In genomic region chr9:110130791-110131416, GRCh38 we compare ENCODE assay signal across 15 cellular contexts.
DNase-seq lines count a peak whose midpoint lies in the region; ATAC-seq and TF ChIP-seq lines count a peak whose summit lies in the region.
"Had no signal": no experiment of that assay in that cellular context is flagged by ENCODE, and none has a peak within 500 bp of the region (broad histone marks: within the 10 kb centered on the region; RNA-seq: fewer than 3 reads in every experiment).

No MANE protein-coding gene starts in this region.

- no peaks in the 10 kb centered on the region for H3K9me3 Mint-ChIP-seq in GM23338

- H3K36me3 ChIP-seq in GM23338 (ENCODE audit: insufficient read depth) (no peaks in the 10 kb centered on the region), Peyer's patch (no peaks in the 10 kb centered on the region), hepatocyte (replicated peaks; ENCODE audit: insufficient read depth, low read depth) (no peaks in the 10 kb centered on the region), sigmoid colon (no peaks in the 10 kb centered on the region)
- H3K36me3 ChIP-seq: upper lobe of right lung had no signal

- DNase-seq in GM23338 (ENCODE audit: low spot score) = peak; percentile 66
- DNase-seq in Peyer's patch = no peak
- no peak for DNase-seq in hepatocyte (ENCODE audit: low spot score)
- no peak for DNase-seq in sigmoid colon
- no peak for DNase-seq in stimulated activated CD4-positive, alpha-beta T cell treated with anti-CD3 and anti-CD28 coated beads, Interleukin-4, amount 100 ng/mL, for 1 hour
- no peak for DNase-seq in NCI-H524 treated with DMSO at 0.1 percent for 48 hours (lab: John Stamatoyannopoulos, UW)
- no peak for DNase-seq in NCI-H1694 treated with DMSO at 0.1 percent for 48 hours (lab: John Stamatoyannopoulos, UW)
- DNase-seq: amniotic stem cell; DMS 273 treated with DMSO at 0.1 percent for 48 hours; erythroblast; GM23248; NCI-H1105; stimulated activated CD4-positive, alpha-beta T cell treated with anti-CD3 and anti-CD28 coated beads, Interleukin-1b, Interleukin-23, amount 100 ng/mL, for 48 hours; upper lobe of right lung had no signal

- 0 out of 2 replicates have a peak overlapping the region, but pooled peaks have one; percentile 9 for H3K4me3 ChIP-seq in GM23338
- no peak overlapping the region for H3K4me3 ChIP-seq in Peyer's patch
- no peak overlapping the region for H3K4me3 ChIP-seq in hepatocyte
- no peak overlapping the region for H3K4me3 ChIP-seq in sigmoid colon
- H3K4me3 ChIP-seq: GM23248, upper lobe of right lung had no signal

- H4K20me1 ChIP-seq in GM23338 (replicated peaks; ENCODE audit: insufficient read depth) (no peaks in the 10 kb centered on the region), hepatocyte (ENCODE audit: insufficient read depth, poor library complexity, severe bottlenecking) (peaks cover 2% of the 10 kb centered on the region)

- H2AFZ ChIP-seq in GM23338 (no peak overlapping the region), hepatocyte (no peak overlapping the region)
- H2AFZ ChIP-seq: GM23248 had no signal

- intact Hi-C loops in sigmoid colon (cut with DNase I) = no loop called here

- H3K27me3 ChIP-seq in GM23338 (ENCODE audit: insufficient read depth) = no peaks in the 10 kb centered on the region
- H3K27me3 ChIP-seq in Peyer's patch = no peaks in the 10 kb centered on the region
- H3K27me3 ChIP-seq in hepatocyte = no peaks in the 10 kb centered on the region
- no peaks in the 10 kb centered on the region for H3K27me3 ChIP-seq in sigmoid colon
- H3K27me3 ChIP-seq: upper lobe of right lung had no signal

- H3K27me3 Mint-ChIP-seq in GM23338 (ENCODE audit: insufficient read depth, low read depth, poor library complexity) = peaks cover 5% of the 10 kb centered on the region

- peak overlapping the region; percentile 91 for H3K27ac ChIP-seq in GM23338 (ENCODE audit: low read depth)
- peak overlapping the region in 3 of 4 donors; percentile 12 to 83 (median 76) for H3K27ac ChIP-seq in Peyer's patch
- H3K27ac ChIP-seq in hepatocyte = peak overlapping the region; percentile 95
- H3K27ac ChIP-seq in sigmoid colon = peak overlapping the region in 3 of 4 donors; percentile 90 to 91 (median 91)
- H3K27ac ChIP-seq: GM23248, upper lobe of right lung had no signal

- 66% methylated on average over 6 of the region's 6 CpGs for WGBS in hepatocyte (ENCODE audit: low lambda C conversion rate, missing lambda C conversion rate)
- 90 to 94% methylated on average over 6 of the region's 6 CpGs for WGBS in sigmoid colon, 2 donors

- TF ChIP-seq CTCF in GM23338 (conservative IDR thresholded peaks at IDR 0.05; ENCODE audit: low read depth in 2 of 2) = no peak
- no peak for TF ChIP-seq CTCF in Peyer's patch (IDR thresholded peaks at IDR 0.05)
- TF ChIP-seq CTCF in hepatocyte (IDR thresholded peaks at IDR 0.05; ENCODE audit: poor library complexity) = no peak
- TF ChIP-seq CTCF in sigmoid colon (IDR thresholded peaks at IDR 0.05) = no peak

- TF ChIP-seq POLR2A in Peyer's patch (IDR thresholded peaks at IDR 0.05) = no peak
- no peak for TF ChIP-seq POLR2A in sigmoid colon (IDR thresholded peaks at IDR 0.05)

- H3K36me3 Mint-ChIP-seq in GM23338 (ENCODE audit: low read depth) = peaks cover 7% of the 10 kb centered on the region

- H3K9me2 ChIP-seq in GM23338 (ENCODE audit: insufficient read depth) = no peaks in the 10 kb centered on the region
- no peaks in the 10 kb centered on the region for H3K9me2 ChIP-seq in hepatocyte (replicated peaks; ENCODE audit: insufficient read depth)

- H3K4me2 ChIP-seq in GM23338 = peak overlapping the region; percentile 36
- peak overlapping the region; percentile 71 for H3K4me2 ChIP-seq in hepatocyte

- peak overlapping the region; percentile 75 for H3K27ac Mint-ChIP-seq in GM23338

- H3K4me3 Mint-ChIP-seq in GM23338 = peak overlapping the region; percentile 32; the same call in 2 of the 3 replicates

- H3K79me2 ChIP-seq in GM23338 (replicated peaks; ENCODE audit: insufficient read depth) = peaks cover 44% of the 10 kb centered on the region
- peaks cover 87% of the 10 kb centered on the region for H3K79me2 ChIP-seq in hepatocyte

- H3K4me1 ChIP-seq in GM23338 (ENCODE audit: insufficient read depth) = peaks cover 55% of the 10 kb centered on the region
- peaks cover 0 to 28% (median 0%) of the 10 kb centered on the region in 4 donors for H3K4me1 ChIP-seq in Peyer's patch
- peaks cover 54% of the 10 kb centered on the region for H3K4me1 ChIP-seq in hepatocyte (ENCODE audit: insufficient read depth)
- peaks cover 0 to 91% (median 69%) of the 10 kb centered on the region in 4 donors for H3K4me1 ChIP-seq in sigmoid colon

- no peaks in the 10 kb centered on the region for H3F3A ChIP-seq in GM23338 (replicated peaks; ENCODE audit: low read depth)

- ATAC-seq in GM23338 (peak; percentile 18), GM19035 (IDR thresholded peaks at IDR 0.05; ENCODE audit: unreplicated experiment) (no peak)
- ATAC-seq: upper lobe of right lung had no signal

- H3K4me1 Mint-ChIP-seq in GM23338 = peaks cover 76% of the 10 kb centered on the region

- TF ChIP-seq EP300 in sigmoid colon (IDR thresholded peaks at IDR 0.05) = no peak

- no peaks in the 10 kb centered on the region for H3K9me3 ChIP-seq in Peyer's patch
- no peaks in the 10 kb centered on the region for H3K9me3 ChIP-seq in hepatocyte (ENCODE audit: low read depth)
- H3K9me3 ChIP-seq in sigmoid colon = no peaks in the 10 kb centered on the region
- H3K9me3 ChIP-seq: upper lobe of right lung had no signal

TF ChIP-seq in GM23338, 12 proteins besides CTCF, POLR2A, EP300 and RAD21 (continues in another document):
- no peak for TF ChIP-seq NANOG (IDR thresholded peaks at IDR 0.05; ENCODE audit: borderline replicate concordance)
- TF ChIP-seq EZH2phosphoT487 (IDR thresholded peaks at IDR 0.05; ENCODE audit: unreplicated experiment) = no peak
- no peak for TF ChIP-seq STAT1 (IDR thresholded peaks at IDR 0.05; ENCODE audit: unreplicated experiment)
- no peak for TF ChIP-seq ZNF114 (CRISPR knock-in tag; IDR thresholded peaks at IDR 0.05)
- TF ChIP-seq ZNF331 (CRISPR knock-in tag; IDR thresholded peaks at IDR 0.05; ENCODE audit: low read depth) = no peak
- no peak for TF ChIP-seq CREB1 (CRISPR knock-in tag; IDR thresholded peaks at IDR 0.05; ENCODE audit: low read depth)
- no peak for TF ChIP-seq REST (IDR thresholded peaks at IDR 0.05; ENCODE audit: unreplicated experiment)
- TF ChIP-seq, protein P1, sequence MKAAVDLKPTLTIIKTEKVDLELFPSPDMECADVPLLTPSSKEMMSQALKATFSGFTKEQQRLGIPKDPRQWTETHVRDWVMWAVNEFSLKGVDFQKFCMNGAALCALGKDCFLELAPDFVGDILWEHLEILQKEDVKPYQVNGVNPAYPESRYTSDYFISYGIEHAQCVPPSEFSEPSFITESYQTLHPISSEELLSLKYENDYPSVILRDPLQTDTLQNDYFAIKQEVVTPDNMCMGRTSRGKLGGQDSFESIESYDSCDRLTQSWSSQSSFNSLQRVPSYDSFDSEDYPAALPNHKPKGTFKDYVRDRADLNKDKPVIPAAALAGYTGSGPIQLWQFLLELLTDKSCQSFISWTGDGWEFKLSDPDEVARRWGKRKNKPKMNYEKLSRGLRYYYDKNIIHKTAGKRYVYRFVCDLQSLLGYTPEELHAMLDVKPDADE (IDR thresholded peaks at IDR 0.05) = no peak
- TF ChIP-seq POLR2AphosphoS5 (IDR thresholded peaks at IDR 0.05; ENCODE audit: low read depth) = no peak
- no peak for TF ChIP-seq EZH2 (IDR thresholded peaks at IDR 0.05; ENCODE audit: low read depth, unreplicated experiment)
